In the genomic region with DNA sequence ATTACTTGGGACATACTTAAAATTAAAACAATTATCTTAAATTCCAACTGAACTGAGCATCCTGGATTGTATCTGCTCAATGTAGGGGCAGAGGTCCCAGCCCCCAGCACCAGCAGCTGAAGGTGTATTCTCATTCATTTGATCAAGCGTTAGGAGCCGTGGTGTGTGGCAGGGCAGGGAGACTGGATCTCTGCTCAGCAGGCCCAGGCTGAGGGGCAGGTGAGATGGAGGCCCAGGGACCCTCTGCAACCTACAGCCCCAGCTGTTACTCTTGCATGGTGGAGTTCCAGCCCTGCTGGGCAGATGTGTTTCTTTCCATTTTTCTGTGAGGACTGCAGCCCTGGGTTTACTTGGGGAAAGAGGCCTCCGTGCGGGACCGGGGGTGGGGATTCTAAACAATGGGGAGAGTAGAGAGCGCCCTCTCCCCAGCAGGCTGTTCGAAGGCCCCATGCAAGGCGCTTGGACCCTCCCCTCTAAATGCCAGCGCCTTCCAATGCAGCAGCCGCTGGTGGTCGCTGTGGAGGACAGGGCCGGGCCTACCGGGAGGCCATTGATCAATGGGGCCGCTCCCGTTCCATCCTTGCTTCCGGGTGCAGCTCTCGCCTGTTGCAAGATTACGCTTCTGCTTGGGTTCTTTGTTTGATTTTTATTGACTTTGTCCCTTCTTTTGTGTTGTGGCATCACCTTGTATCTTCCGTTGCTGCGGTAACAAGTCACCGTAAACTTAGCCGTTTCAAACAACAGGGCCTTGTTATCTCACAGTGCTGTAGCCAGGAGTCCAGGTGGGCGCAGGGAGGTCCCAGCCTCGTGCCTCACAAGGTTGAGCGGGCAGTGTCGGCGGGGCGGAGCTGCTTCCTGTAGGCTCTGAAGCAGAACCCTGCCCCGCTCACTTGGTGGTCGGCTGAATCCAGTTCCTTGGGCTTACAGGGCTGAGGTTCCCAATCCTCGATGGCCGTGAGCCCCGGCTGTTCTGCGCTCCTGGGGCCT, we compare ENCODE assay signal across 24 cellular contexts.
A peak's percentile ranks its signal among the peaks of the same experiment; 100 is the strongest.
DNase-seq lines count a peak whose midpoint lies in the region; ATAC-seq, FAIRE-seq and TF ChIP-seq lines count a peak whose summit lies in the region.
"Had no signal": no experiment of that assay in that cellular context is flagged by ENCODE, and none has a peak within 500 bp of the region (broad histone marks: within the 10 kb centered on the region; RNA-seq: fewer than 3 reads in every experiment).

No MANE protein-coding gene starts in this region.

- H3K27me3 ChIP-seq in IMR-90 (ENCODE audit: control insufficient read depth, insufficient read depth, low read length) = no peaks in the 10 kb centered on the region

- H3K56ac ChIP-seq in IMR-90 (ENCODE audit: extremely low read depth, insufficient read depth, low read length) = no peak overlapping the region

- H4K91ac ChIP-seq in IMR-90 (ENCODE audit: insufficient read depth, low read depth, low read length) = no peak overlapping the region

- H4K20me1 ChIP-seq in IMR-90 (ENCODE audit: insufficient read depth, low read length) = no peaks in the 10 kb centered on the region

- no peak overlapping the region for H2BK15ac ChIP-seq in IMR-90 (ENCODE audit: low read depth, low read length)

- H3K79me1 ChIP-seq in IMR-90 (ENCODE audit: low read depth in 1 of 2, low read length in 2 of 2) = no peaks in the 10 kb centered on the region

- dilution Hi-C loops in IMR-90 (cut with HindIII; ENCODE audit: low sequenced_read_pairs, unreplicated experiment) = no loop called here

- WGBS in IMR-90 (ENCODE audit: extremely low coverage in 2 of 2, insufficient read length in 1 of 2), 2 experiments = 73% methylated on average over 8 of the region's 34 CpGs; no CpG with 5 or more reads in 1 of the 2 experiments

- no peaks in the 10 kb centered on the region for H3K9me3 ChIP-seq in IMR-90 (ENCODE audit: control insufficient read depth, insufficient read depth, low read length)
- H3K9me3 ChIP-seq: HAP-1, tibial nerve had no signal

- no peak for TF ChIP-seq RAD21 in IMR-90 (IDR thresholded peaks at IDR 0.05; ENCODE audit: low read length)

- POLR2A ChIA-PET in IMR-90 (lab: Charles Lee; ENCODE audit: unreplicated experiment) = no interaction called here

- intact Hi-C loops in IMR-90 (cut with micrococcal nuclease) = no loop called here

- no peak overlapping the region for H4K8ac ChIP-seq in IMR-90 (ENCODE audit: low read depth in 2 of 2, low read length in 2 of 2)

- ATAC-seq in IMR-90 (ENCODE audit: low read depth) (no peak), GM18858 (IDR thresholded peaks at IDR 0.05; ENCODE audit: unreplicated experiment) (no peak)
- ATAC-seq: activated CD4-positive, alpha-beta T cell treated with anti-CD3 and anti-CD28 coated beads for 36 hours; activated CD8-positive, alpha-beta T cell treated with anti-CD3 and anti-CD28 coated beads, Interleukin-2, amount 10 ng/mL, durations not matched to agents 7 days and 5 days; activated naive CD4-positive, alpha-beta T cell treated with anti-CD3 and anti-CD28 coated beads, Interleukin-2, amount 50 U/mL, for 72 hours; GM12878; right cardiac atrium had no signal

- no peak overlapping the region for H3K18ac ChIP-seq in IMR-90 (ENCODE audit: low read depth, low read length)

- H3K14ac ChIP-seq in IMR-90 (replicated peaks; ENCODE audit: low read depth, low read length) = no peak overlapping the region

- FAIRE-seq in H54 (lab: Jason Lieb, UNC) = no peak
- FAIRE-seq: frontal cortex, GM12878 had no signal

- H3K27ac ChIP-seq in IMR-90 (ENCODE audit: insufficient read depth, low read length) = no peak overlapping the region
- H3K27ac ChIP-seq: parathyroid adenoma, tibial nerve had no signal

- TF ChIP-seq POLR2A in IMR-90 (IDR thresholded peaks at IDR 0.05; ENCODE audit: low read depth, low read length) = no peak
- TF ChIP-seq POLR2A in H54 (IDR thresholded peaks at IDR 0.05; ENCODE audit: low read depth, low read length) = no peak

- H2BK120ac ChIP-seq in IMR-90 (ENCODE audit: low read depth, low read length) = no peak overlapping the region

- H3K4ac ChIP-seq in IMR-90 (ENCODE audit: low read depth, low read length) = no peak overlapping the region

- no peak overlapping the region for H3K4me3 ChIP-seq in IMR-90 (ENCODE audit: insufficient read depth, low read depth, low read length)
- H3K4me3 ChIP-seq: GM12878, HAP-1, lung, tibial nerve had no signal

- CTCF ChIA-PET in IMR-90 (lab: Yijun Ruan, JAX) = no interaction called here

- H3K4me2 ChIP-seq in IMR-90 (ENCODE audit: low read depth, low read length) = no peak overlapping the region

- H2AK5ac ChIP-seq in IMR-90 (ENCODE audit: low read depth, low read length) = no peak overlapping the region

- no peak overlapping the region for H2BK20ac ChIP-seq in IMR-90 (ENCODE audit: low read depth, low read length)

- peak; percentile 57 for DNase-seq in ELF-1 (ENCODE audit: low read depth, low spot score)
- no peak for DNase-seq in IMR-90
- peak; percentile 48 for DNase-seq in iPS-NIHi7 (ENCODE audit: extremely low spot score)
- peak; percentile 72 for DNase-seq in retina
- DNase-seq in H54 (ENCODE audit: insufficient read length, low spot score) = no peak
- DNase-seq in foreskin melanocyte = no peak
- DNase-seq: ACHN; activated CD4-positive, alpha-beta T cell treated with anti-CD3 and anti-CD28 coated beads for 36 hours; activated CD8-positive, alpha-beta T cell treated with anti-CD3 and anti-CD28 coated beads, Interleukin-2, amount 10 ng/mL, durations not matched to agents 7 days and 5 days; EL; NCI-H1105 treated with DMSO at 0.1 percent for 48 hours; NCI-H2029 treated with DMSO at 0.1 percent for 48 hours; NCI-H226; right cardiac atrium; stimulated activated CD4-positive, alpha-beta T cell treated with anti-CD3 and anti-CD28 coated beads, Interleukin-4, amount 100 ng/mL, for 24 hours; SW 1271 had no signal

- in situ Hi-C loops in IMR-90 (cut with MboI; ENCODE audit: low sequenced_read_pairs) = no loop called here

- H2AK9ac ChIP-seq in IMR-90 (replicated peaks; ENCODE audit: low read depth, low read length, poor library complexity) = no peak overlapping the region

- H3K36me3 ChIP-seq in IMR-90 (ENCODE audit: control insufficient read depth, insufficient read depth, low read length) = no peaks in the 10 kb centered on the region
- H3K36me3 ChIP-seq: HAP-1, tibial nerve had no signal

- H2BK5ac ChIP-seq in IMR-90 (ENCODE audit: low read depth, low read length, poor library complexity, severe bottlenecking) = no peak overlapping the region

- no peaks in the 10 kb centered on the region for H3K4me1 ChIP-seq in IMR-90 (ENCODE audit: control insufficient read depth, insufficient read depth, low read length)
- H3K4me1 ChIP-seq: HAP-1, parathyroid adenoma, tibial nerve had no signal

- no peaks in the 10 kb centered on the region for H3K9me1 ChIP-seq in IMR-90 (ENCODE audit: insufficient read depth, low read length)

- no peak overlapping the region for H3K9ac ChIP-seq in IMR-90 (ENCODE audit: low read depth, low read length)
- H3K9ac ChIP-seq: parathyroid adenoma had no signal

- H4K5ac ChIP-seq in IMR-90 (ENCODE audit: low read depth, low read length) = no peak overlapping the region

- no peak for TF ChIP-seq CTCF in IMR-90 (conservative IDR thresholded peaks at IDR 0.05; ENCODE audit: low read depth, low read length)

- H2AFZ ChIP-seq in IMR-90 (replicated peaks; ENCODE audit: low read length, poor library complexity) = peak overlapping the region; percentile 29
- H2AFZ ChIP-seq: parathyroid adenoma had no signal

- BruUV-seq in IMR-90 (replicated peaks; lab: Mats Ljungman, UMichigan) = no TSS peak

- no peak overlapping the region for H3K23ac ChIP-seq in IMR-90 (ENCODE audit: low read depth, low read length)

TF ChIP-seq in IMR-90, 13 proteins besides CTCF, POLR2A, EP300 and RAD21:
- TF ChIP-seq BHLHE40 (IDR thresholded peaks at IDR 0.05; ENCODE audit: low read depth, low read length) = no peak
- TF ChIP-seq MXI1 (IDR thresholded peaks at IDR 0.05; ENCODE audit: borderline replicate concordance, low read depth, low read length) = no peak
- TF ChIP-seq SMC3 (IDR thresholded peaks at IDR 0.05; ENCODE audit: low read depth, low read length) = no peak
TF ChIP-seq in IMR-90: peak in this region for 0.

Comparison
In these comparisons a context has a peak if more than half of its experiments do, and no peak if none do; other contexts are left out.
1. DNase-seq: peak in ELF-1 (single experiment), iPS-NIHi7 (single experiment) and retina (single experiment); none in IMR-90 (single experiment), H54 (single experiment) and foreskin melanocyte (single experiment).